22 cellular contexts compared by ENCODE assay signal in genomic region chr5:5080790-5081189, GRCh38. TPM values are rescaled to one million over a fixed set of nuclear protein-coding genes. Genes with fewer than 3 reads are reported as not detected.
A peak's percentile ranks its signal among the peaks of the same experiment; 100 is the strongest.
DNase-seq lines count a peak whose midpoint lies in the region; ATAC-seq, FAIRE-seq and TF ChIP-seq lines count a peak whose summit lies in the region.
"Had no signal": no experiment of that assay in that cellular context is flagged by ENCODE, and none has a peak within 500 bp of the region (broad histone marks: within the 10 kb centered on the region; RNA-seq: fewer than 3 reads in every experiment).

No MANE protein-coding gene starts in this region.

- H3K4me3 ChIP-seq in upper lobe of right lung = no peak overlapping the region

- in situ Hi-C loops in Caki2 (cut with HindIII; ENCODE audit: low pct_unique_long_range_greater_than_20kb, low sequenced_read_pairs) = no loop called here

- no peak for ATAC-seq in upper lobe of right lung
- ATAC-seq: HepG2 had no signal

- H3K27me3 ChIP-seq in upper lobe of right lung = peaks cover 9% of the 10 kb centered on the region

- FAIRE-seq in RCC 7860 (lab: Jason Lieb, UNC) (peak; percentile 76), urothelium cell line (lab: Jason Lieb, UNC) (peak; percentile 76)
- FAIRE-seq: GM12892, GM18507, HepG2 had no signal

- TF ChIP-seq CTCF in upper lobe of right lung (IDR thresholded peaks at IDR 0.05) = no peak

- H3K9me3 ChIP-seq in upper lobe of right lung = no peaks in the 10 kb centered on the region
- H3K9me3 ChIP-seq: BE2C had no signal

- DNase-seq in Caki2 (ENCODE audit: low read depth) (peak; percentile 73), RCC 7860 (ENCODE audit: low spot score) (peak; percentile 16), kidney tubule cell (ENCODE audit: low spot score) (peak; percentile 78), urothelium cell line (ENCODE audit: low spot score) (no peak), upper lobe of right lung (no peak), NCI-H2107 (lab: John Stamatoyannopoulos, UW) (no peak)
- no peak for DNase-seq in central memory CD4-positive, alpha-beta T cell
- DNase-seq: 8988T; BE2C; C1 segment of cervical spinal cord; CD4-positive, CD25-positive, alpha-beta regulatory T cell; CD8-positive, alpha-beta memory T cell; COR-L47; DMS153; DMS79; GDM1; GOT3; H9; KG1 had no signal

- intact Hi-C loops in upper lobe of right lung (cut with DNase I) = no loop called here

- H3K27ac ChIP-seq in upper lobe of right lung = no peak overlapping the region

- H3K36me3 ChIP-seq in upper lobe of right lung = no peaks in the 10 kb centered on the region
- H3K36me3 ChIP-seq: BE2C had no signal

- H3K4me1 ChIP-seq in upper lobe of right lung = no peaks in the 10 kb centered on the region
- H3K4me1 ChIP-seq: BE2C had no signal

RNA-seq across cellular contexts. Expression of gene ADAMTS16, which starts 59.3 kb away (rescaled TPM):
- 13.8 and 15.6 TPM in 2 replicates for total RNA-seq in Caki2 (2014; rRNA removed; shearing (Covaris generic); ENCODE audit: low replicate concordance)
- total RNA-seq in upper lobe of right lung = 0.26 TPM
- total RNA-seq: CD4-positive, CD25-positive, alpha-beta regulatory T cell; CD8-positive, alpha-beta memory T cell had no signal

Comparison
In these comparisons a context has a peak if more than half of its experiments do, and no peak if none do; other contexts are left out.
1. DNase-seq: peak in Caki2 (single experiment), RCC 7860 (single experiment) and kidney tubule cell (single experiment); none in urothelium cell line (single experiment), upper lobe of right lung (single experiment), central memory CD4-positive, alpha-beta T cell (single experiment) and NCI-H2107 (single experiment).
2. RNA of gene ADAMTS16, which starts 59.3 kb away (total RNA-seq): 13.8 to 15.6 TPM in Caki2; 0.26 TPM in upper lobe of right lung (single experiment); every median in the first group is over 10 times any median in the second.